1 cellular context compared by ENCODE assay signal in genomic region chr10:102917314-102917961, GRCh38.
TF ChIP-seq lines count a peak whose summit lies in the region.

No MANE protein-coding gene starts in this region.

TF ChIP-seq in HepG2, 621 proteins besides CTCF, POLR2A, EP300 and RAD21 (continued from another document and continues in another):
- TF ChIP-seq CSRNP2 (CRISPR knock-in tag; conservative IDR thresholded peaks at IDR 0.05; ENCODE audit: low read depth) (no peak), TAF15 (IDR thresholded peaks at IDR 0.05; ENCODE audit: low read depth, low read length, poor library complexity, severe bottlenecking) (no peak), GTF2F1 (IDR thresholded peaks at IDR 0.05; ENCODE audit: low read length) (no peak), IRX3 (CRISPR knock-in tag; IDR thresholded peaks at IDR 0.05; ENCODE audit: borderline replicate concordance, low read depth) (no peak), ZNF292 (CRISPR knock-in tag; IDR thresholded peaks at IDR 0.05; ENCODE audit: borderline replicate concordance, low read depth) (0 out of 2 replicates have a peak, but pooled peaks have one; percentile 8), GPN1 (CRISPR knock-in tag; IDR thresholded peaks at IDR 0.05; ENCODE audit: borderline replicate concordance) (no peak), ZNF772 (CRISPR knock-in tag; IDR thresholded peaks at IDR 0.05) (0 out of 2 replicates have a peak, but pooled peaks have one; percentile 0), PRMT3 (CRISPR knock-in tag; IDR thresholded peaks at IDR 0.05; ENCODE audit: borderline replicate concordance, low read depth) (no peak), ZNF883 (CRISPR knock-in tag; IDR thresholded peaks at IDR 0.05; ENCODE audit: not compliant biosample characterization) (no peak), MIXL1 (CRISPR knock-in tag; IDR thresholded peaks at IDR 0.05) (no peak), ZNF687 (CRISPR knock-in tag; IDR thresholded peaks at IDR 0.05) (peak; percentile 65), DBP (CRISPR knock-in tag; IDR thresholded peaks at IDR 0.05; ENCODE audit: not compliant biosample characterization) (no peak), HNF1B (CRISPR knock-in tag; IDR thresholded peaks at IDR 0.05) (peak; percentile 75), HNF4G (IDR thresholded peaks at IDR 0.05; ENCODE audit: borderline replicate concordance, low read depth, low read length) (no peak), HNF4G (CRISPR knock-in tag; IDR thresholded peaks at IDR 0.05; ENCODE audit: borderline replicate concordance, low read depth) (0 out of 2 replicates have a peak, but pooled peaks have one; percentile 62), SIN3B (IDR thresholded peaks at IDR 0.05; ENCODE audit: low read length) (no peak), EHMT2 (IDR thresholded peaks at IDR 0.05; ENCODE audit: borderline replicate concordance, low read depth, low read length) (no peak), ZSCAN25 (CRISPR knock-in tag; IDR thresholded peaks at IDR 0.05) (no peak), ZNF616 (CRISPR knock-in tag; IDR thresholded peaks at IDR 0.05; ENCODE audit: low read depth) (no peak; the same call in 1 of the 2 replicates), ZNF18 (CRISPR knock-in tag; IDR thresholded peaks at IDR 0.05; ENCODE audit: insufficient replicate concordance) (no peak), ASH2L (IDR thresholded peaks at IDR 0.05; ENCODE audit: insufficient read length, low read depth, low read length) (no peak), NFRKB (IDR thresholded peaks at IDR 0.05) (no peak), ZNF800 (CRISPR knock-in tag; IDR thresholded peaks at IDR 0.05) (no peak), MAF1 (CRISPR knock-in tag; IDR thresholded peaks at IDR 0.05; ENCODE audit: borderline replicate concordance) (no peak), ZBTB7B (CRISPR knock-in tag; IDR thresholded peaks at IDR 0.05) (no peak), ATF7 (IDR thresholded peaks at IDR 0.05) (no peak), ATF7 (CRISPR knock-in tag; IDR thresholded peaks at IDR 0.05) (no peak), RNF2 (conservative IDR thresholded peaks at IDR 0.05; ENCODE audit: low read depth) (no peak), AHR (CRISPR knock-in tag; IDR thresholded peaks at IDR 0.05) (0 out of 2 replicates have a peak, but pooled peaks have one; percentile 1), KDM2A (CRISPR knock-in tag; IDR thresholded peaks at IDR 0.05; ENCODE audit: borderline replicate concordance, low read depth) (peak; percentile 74; the same call in 1 of the 2 replicates), ZNF589 (CRISPR knock-in tag; conservative IDR thresholded peaks at IDR 0.05) (no peak), ZKSCAN8 (CRISPR knock-in tag; IDR thresholded peaks at IDR 0.05; ENCODE audit: borderline replicate concordance) (no peak), ZNF432 (CRISPR knock-in tag; IDR thresholded peaks at IDR 0.05; ENCODE audit: borderline replicate concordance) (no peak), HNRNPLL (IDR thresholded peaks at IDR 0.05; ENCODE audit: low read depth, low read length, poor library complexity, severe bottlenecking) (peak; percentile 70), BRD4 (CRISPR knock-in tag; IDR thresholded peaks at IDR 0.05) (no peak), SCMH1 (CRISPR knock-in tag; IDR thresholded peaks at IDR 0.05; ENCODE audit: borderline replicate concordance) (no peak), TBL1XR1 (IDR thresholded peaks at IDR 0.05; ENCODE audit: borderline replicate concordance, low read length, partially characterized antibody) (no peak)
- TF ChIP-seq, protein P1, sequence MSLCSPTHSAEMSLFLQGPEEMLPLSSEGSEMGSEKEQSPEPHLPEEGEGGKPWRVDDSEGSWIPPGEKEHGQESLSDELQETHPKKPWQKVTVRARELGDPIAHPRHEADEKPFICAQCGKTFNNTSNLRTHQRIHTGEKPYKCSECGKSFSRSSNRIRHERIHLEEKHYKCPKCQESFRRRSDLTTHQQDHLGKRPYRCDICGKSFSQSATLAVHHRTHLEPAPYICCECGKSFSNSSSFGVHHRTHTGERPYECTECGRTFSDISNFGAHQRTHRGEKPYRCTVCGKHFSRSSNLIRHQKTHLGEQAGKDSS (CRISPR knock-in tag; IDR thresholded peaks at IDR 0.05; ENCODE audit: borderline replicate concordance, low read depth) = no peak
- TF ChIP-seq, protein P2, sequence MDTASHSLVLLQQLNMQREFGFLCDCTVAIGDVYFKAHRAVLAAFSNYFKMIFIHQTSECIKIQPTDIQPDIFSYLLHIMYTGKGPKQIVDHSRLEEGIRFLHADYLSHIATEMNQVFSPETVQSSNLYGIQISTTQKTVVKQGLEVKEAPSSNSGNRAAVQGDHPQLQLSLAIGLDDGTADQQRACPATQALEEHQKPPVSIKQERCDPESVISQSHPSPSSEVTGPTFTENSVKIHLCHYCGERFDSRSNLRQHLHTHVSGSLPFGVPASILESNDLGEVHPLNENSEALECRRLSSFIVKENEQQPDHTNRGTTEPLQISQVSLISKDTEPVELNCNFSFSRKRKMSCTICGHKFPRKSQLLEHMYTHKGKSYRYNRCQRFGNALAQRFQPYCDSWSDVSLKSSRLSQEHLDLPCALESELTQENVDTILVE (CRISPR knock-in tag; IDR thresholded peaks at IDR 0.05) = no peak
- TF ChIP-seq, protein P3, sequence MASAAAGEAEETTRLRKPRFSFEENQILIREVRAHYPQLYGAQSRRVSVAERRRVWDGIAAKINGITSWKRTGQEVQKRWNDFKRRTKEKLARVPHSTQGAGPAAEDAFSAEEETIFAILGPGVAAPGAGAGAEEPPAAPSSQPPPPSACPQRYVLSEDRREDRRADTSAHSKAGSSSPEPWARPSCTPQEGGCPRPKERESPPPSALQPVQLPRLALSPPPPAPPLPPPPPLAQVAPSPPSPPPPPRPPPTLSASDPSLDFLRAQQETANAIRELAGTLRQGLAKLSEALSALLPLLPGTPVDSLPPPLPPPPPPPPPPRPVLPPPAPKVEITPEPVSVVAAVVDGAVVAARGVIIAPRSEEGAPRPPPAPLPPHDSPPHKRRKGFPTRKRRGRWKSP (CRISPR knock-in tag; IDR thresholded peaks at IDR 0.05) = 0 out of 2 replicates have a peak, but pooled peaks have one; percentile 26
- TF ChIP-seq, protein P4, sequence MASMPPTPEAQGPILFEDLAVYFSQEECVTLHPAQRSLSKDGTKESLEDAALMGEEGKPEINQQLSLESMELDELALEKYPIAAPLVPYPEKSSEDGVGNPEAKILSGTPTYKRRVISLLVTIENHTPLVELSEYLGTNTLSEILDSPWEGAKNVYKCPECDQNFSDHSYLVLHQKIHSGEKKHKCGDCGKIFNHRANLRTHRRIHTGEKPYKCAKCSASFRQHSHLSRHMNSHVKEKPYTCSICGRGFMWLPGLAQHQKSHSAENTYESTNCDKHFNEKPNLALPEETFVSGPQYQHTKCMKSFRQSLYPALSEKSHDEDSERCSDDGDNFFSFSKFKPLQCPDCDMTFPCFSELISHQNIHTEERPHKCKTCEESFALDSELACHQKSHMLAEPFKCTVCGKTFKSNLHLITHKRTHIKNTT (CRISPR knock-in tag; IDR thresholded peaks at IDR 0.05) = no peak
- TF ChIP-seq, protein P5, sequence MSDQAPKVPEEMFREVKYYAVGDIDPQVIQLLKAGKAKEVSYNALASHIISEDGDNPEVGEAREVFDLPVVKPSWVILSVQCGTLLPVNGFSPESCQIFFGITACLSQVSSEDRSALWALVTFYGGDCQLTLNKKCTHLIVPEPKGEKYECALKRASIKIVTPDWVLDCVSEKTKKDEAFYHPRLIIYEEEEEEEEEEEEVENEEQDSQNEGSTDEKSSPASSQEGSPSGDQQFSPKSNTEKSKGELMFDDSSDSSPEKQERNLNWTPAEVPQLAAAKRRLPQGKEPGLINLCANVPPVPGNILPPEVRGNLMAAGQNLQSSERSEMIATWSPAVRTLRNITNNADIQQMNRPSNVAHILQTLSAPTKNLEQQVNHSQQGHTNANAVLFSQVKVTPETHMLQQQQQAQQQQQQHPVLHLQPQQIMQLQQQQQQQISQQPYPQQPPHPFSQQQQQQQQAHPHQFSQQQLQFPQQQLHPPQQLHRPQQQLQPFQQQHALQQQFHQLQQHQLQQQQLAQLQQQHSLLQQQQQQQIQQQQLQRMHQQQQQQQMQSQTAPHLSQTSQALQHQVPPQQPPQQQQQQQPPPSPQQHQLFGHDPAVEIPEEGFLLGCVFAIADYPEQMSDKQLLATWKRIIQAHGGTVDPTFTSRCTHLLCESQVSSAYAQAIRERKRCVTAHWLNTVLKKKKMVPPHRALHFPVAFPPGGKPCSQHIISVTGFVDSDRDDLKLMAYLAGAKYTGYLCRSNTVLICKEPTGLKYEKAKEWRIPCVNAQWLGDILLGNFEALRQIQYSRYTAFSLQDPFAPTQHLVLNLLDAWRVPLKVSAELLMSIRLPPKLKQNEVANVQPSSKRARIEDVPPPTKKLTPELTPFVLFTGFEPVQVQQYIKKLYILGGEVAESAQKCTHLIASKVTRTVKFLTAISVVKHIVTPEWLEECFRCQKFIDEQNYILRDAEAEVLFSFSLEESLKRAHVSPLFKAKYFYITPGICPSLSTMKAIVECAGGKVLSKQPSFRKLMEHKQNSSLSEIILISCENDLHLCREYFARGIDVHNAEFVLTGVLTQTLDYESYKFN (CRISPR knock-in tag; conservative IDR thresholded peaks at IDR 0.05) = no peak
